Comparison of ENCODE assay signal across 8 cellular contexts in the genomic region with DNA sequence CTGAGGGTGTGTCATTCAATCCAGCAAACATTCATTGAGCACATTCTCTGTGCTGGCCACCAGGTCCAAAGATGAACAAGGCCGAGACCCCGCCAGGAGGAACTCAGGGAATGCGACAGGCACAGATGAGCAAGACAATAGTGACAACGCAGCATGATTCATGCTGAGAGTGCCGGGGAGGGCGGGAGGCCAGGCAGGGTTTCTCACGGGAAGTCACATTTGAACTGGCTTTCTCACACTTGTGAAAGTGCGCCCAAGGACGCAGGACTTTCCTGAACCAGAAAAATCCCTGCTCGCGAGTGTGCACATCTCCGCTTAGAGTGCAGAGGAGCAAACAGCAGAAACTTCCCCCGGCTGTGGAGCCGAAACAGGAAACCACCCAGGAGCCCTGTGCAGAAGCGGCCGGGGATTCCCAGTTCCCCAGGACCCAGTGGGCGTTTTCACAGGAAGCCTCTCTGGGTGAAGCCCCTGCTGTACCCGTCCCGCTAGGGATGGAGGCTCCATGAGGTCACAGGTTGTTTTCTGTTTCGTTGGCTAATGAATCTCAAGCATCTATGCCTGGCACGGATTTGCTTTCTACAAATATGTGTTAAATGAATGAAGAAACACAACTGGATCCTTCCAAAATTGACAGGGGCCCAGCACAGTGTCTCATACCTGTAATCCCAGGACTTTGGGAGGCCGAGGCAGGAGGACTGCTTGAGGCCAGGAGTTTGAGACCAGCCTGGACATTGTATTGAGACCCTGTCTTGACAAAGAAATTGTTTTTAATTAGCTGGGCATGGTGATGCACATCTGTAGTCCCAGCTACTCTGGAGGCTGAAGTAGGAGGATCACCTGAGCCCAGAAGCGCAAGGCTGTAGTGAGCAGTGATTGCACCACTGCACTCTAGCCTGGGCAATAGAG.
DNase-seq lines count a peak whose midpoint lies in the region; ATAC-seq and TF ChIP-seq lines count a peak whose summit lies in the region.

No MANE protein-coding gene starts in this region.

- peak overlapping the region; percentile 60 for H3K4me2 ChIP-seq in mesenchymal stem cell (ENCODE audit: low read length, poor library complexity, severe bottlenecking)

- H3K27ac Mint-ChIP-seq in Calu3 (ENCODE audit: unreplicated experiment): no peak overlapping the region
- H3K27ac Mint-ChIP-seq in activated CD4-positive, alpha-beta T cell treated with anti-CD3 and anti-CD28 coated beads, Interleukin-2, amount 10 ng/mL, durations not matched to agents 24 days and 14 days: peak overlapping the region; percentile 94
- peak overlapping the region; percentile 95 for H3K27ac Mint-ChIP-seq in dendritic cell treated with granulocyte-macrophage colony-stimulating factor and Interleukin-4, amounts not matched to agents 40 ng/mL and 50 ng/mL, for 4 days

- H3K36me3 Mint-ChIP-seq in Calu3 (ENCODE audit: insufficient read depth, unreplicated experiment): no peaks in the 10 kb centered on the region
- H3K36me3 Mint-ChIP-seq in activated CD4-positive, alpha-beta T cell treated with anti-CD3 and anti-CD28 coated beads, Interleukin-2, amount 10 ng/mL, durations not matched to agents 24 days and 14 days (ENCODE audit: low read depth): no peaks in the 10 kb centered on the region
- peaks cover 5% of the 10 kb centered on the region for H3K36me3 Mint-ChIP-seq in dendritic cell treated with granulocyte-macrophage colony-stimulating factor and Interleukin-4, amounts not matched to agents 40 ng/mL and 50 ng/mL, for 4 days (ENCODE audit: low read depth)

- TF ChIP-seq CTCF in Calu3 (IDR thresholded peaks at IDR 0.05; ENCODE audit: unreplicated experiment): no peak

- H4K8ac ChIP-seq in mesenchymal stem cell (ENCODE audit: low read length): no peak overlapping the region

- intact Hi-C loops in Calu3 (cut with micrococcal nuclease; ENCODE audit: unreplicated experiment): no loop called here
- intact Hi-C loops in activated CD4-positive, alpha-beta T cell treated with anti-CD3 and anti-CD28 coated beads, Interleukin-2, amount 10 ng/mL, durations not matched to agents 24 days and 14 days (cut with micrococcal nuclease): loop anchor here (1.0 to 10.0 kb wide), 9 partner anchors 8 to 378 kb away; a partner anchor contains a TSS
- intact Hi-C loops in dendritic cell treated with granulocyte-macrophage colony-stimulating factor and Interleukin-4, amounts not matched to agents 40 ng/mL and 50 ng/mL, for 4 days (cut with micrococcal nuclease): loop anchor here (2.0 to 5.0 kb wide), 2 partner anchors 26 to 111 kb away; no protein-coding TSS in a partner anchor

- no peak overlapping the region for H2BK12ac ChIP-seq in mesenchymal stem cell (ENCODE audit: low read length in 2 of 2)

- H3K4ac ChIP-seq in mesenchymal stem cell (ENCODE audit: low read depth in 1 of 2, low read length in 2 of 2): no peak overlapping the region

- peaks cover 10% of the 10 kb centered on the region for H3K4me1 Mint-ChIP-seq in Calu3 (ENCODE audit: low read depth, unreplicated experiment)
- H3K4me1 Mint-ChIP-seq in activated CD4-positive, alpha-beta T cell treated with anti-CD3 and anti-CD28 coated beads, Interleukin-2, amount 10 ng/mL, durations not matched to agents 24 days and 14 days: peaks cover 67% of the 10 kb centered on the region
- H3K4me1 Mint-ChIP-seq in dendritic cell treated with granulocyte-macrophage colony-stimulating factor and Interleukin-4, amounts not matched to agents 40 ng/mL and 50 ng/mL, for 4 days (ENCODE audit: low read depth): peaks cover 66% of the 10 kb centered on the region

- H3K9me3 Mint-ChIP-seq in Calu3 (ENCODE audit: low read depth, unreplicated experiment): no peaks in the 10 kb centered on the region
- peaks cover 2% of the 10 kb centered on the region for H3K9me3 Mint-ChIP-seq in activated CD4-positive, alpha-beta T cell treated with anti-CD3 and anti-CD28 coated beads, Interleukin-2, amount 10 ng/mL, durations not matched to agents 24 days and 14 days
- no peaks in the 10 kb centered on the region for H3K9me3 Mint-ChIP-seq in dendritic cell treated with granulocyte-macrophage colony-stimulating factor and Interleukin-4, amounts not matched to agents 40 ng/mL and 50 ng/mL, for 4 days

- 24% methylated on average over 23 of the region's 23 CpGs for WGBS in mesenchymal stem cell

- peaks cover 10% of the 10 kb centered on the region for H3K4me1 ChIP-seq in mesenchymal stem cell (ENCODE audit: control insufficient read depth, insufficient read depth, low read depth, low read length)

- peak overlapping the region; percentile 41 for H3K4me3 Mint-ChIP-seq in Calu3 (ENCODE audit: low read depth, unreplicated experiment)
- peak overlapping the region; percentile 65 for H3K4me3 Mint-ChIP-seq in activated CD4-positive, alpha-beta T cell treated with anti-CD3 and anti-CD28 coated beads, Interleukin-2, amount 10 ng/mL, durations not matched to agents 24 days and 14 days
- H3K4me3 Mint-ChIP-seq in dendritic cell treated with granulocyte-macrophage colony-stimulating factor and Interleukin-4, amounts not matched to agents 40 ng/mL and 50 ng/mL, for 4 days: peak overlapping the region; percentile 53

- no peaks in the 10 kb centered on the region for H3K36me3 ChIP-seq in mesenchymal stem cell (ENCODE audit: control insufficient read depth in 1 of 2, insufficient read depth in 2 of 2, low read depth in 1 of 2, low read length in 2 of 2)

- H3K27me3 Mint-ChIP-seq in Calu3 (ENCODE audit: unreplicated experiment): no peaks in the 10 kb centered on the region
- H3K27me3 Mint-ChIP-seq in activated CD4-positive, alpha-beta T cell treated with anti-CD3 and anti-CD28 coated beads, Interleukin-2, amount 10 ng/mL, durations not matched to agents 24 days and 14 days: peaks cover 2% of the 10 kb centered on the region
- peaks cover 2% of the 10 kb centered on the region for H3K27me3 Mint-ChIP-seq in dendritic cell treated with granulocyte-macrophage colony-stimulating factor and Interleukin-4, amounts not matched to agents 40 ng/mL and 50 ng/mL, for 4 days

- H3K79me1 ChIP-seq in mesenchymal stem cell (replicated peaks; ENCODE audit: low read length, poor library complexity, severe bottlenecking): no peaks in the 10 kb centered on the region

- H2AK5ac ChIP-seq in mesenchymal stem cell (ENCODE audit: low read length, severe bottlenecking): no peak overlapping the region

- in situ Hi-C loops in KBM-7 (cut with MboI; ENCODE audit: low pct_unique_long_range_greater_than_20kb, low sequenced_read_pairs): no loop called here

- peaks cover 3 to 6% of the 10 kb centered on the region in 2 experiments for H3K27me3 ChIP-seq in mesenchymal stem cell (ENCODE audit: control insufficient read depth in 1 of 2, insufficient read depth in 1 of 2, low read length in 2 of 2)

- no peak overlapping the region for H3K14ac ChIP-seq in mesenchymal stem cell (ENCODE audit: low read length in 2 of 2)

- no peak overlapping the region for H3K27ac ChIP-seq in mesenchymal stem cell (ENCODE audit: low read length, poor library complexity, severe bottlenecking)

- H3K18ac ChIP-seq in mesenchymal stem cell (ENCODE audit: low read depth in 1 of 2, low read length in 2 of 2): peak overlapping the region in 1 of 2 experiments; percentile 25

- no peak overlapping the region for H2BK5ac ChIP-seq in mesenchymal stem cell (ENCODE audit: low read depth, low read length, poor library complexity, severe bottlenecking)

- ATAC-seq in GM21717 (IDR thresholded peaks at IDR 0.05; ENCODE audit: unreplicated experiment): peak; percentile 69

- H3K9me3 ChIP-seq in mesenchymal stem cell (ENCODE audit: control insufficient read depth, low read length): no peaks in the 10 kb centered on the region

- no TSS peak for BruUV-seq in Calu3 (replicated peaks; lab: Mats Ljungman, UMichigan)

- peak overlapping the region; percentile 80 for H3K9ac ChIP-seq in mesenchymal stem cell (ENCODE audit: low read length)

- H3K23ac ChIP-seq in mesenchymal stem cell (ENCODE audit: low read length in 2 of 2): no peak overlapping the region

- peak overlapping the region in 1 of 2 experiments; percentile 73 for H3K4me3 ChIP-seq in mesenchymal stem cell (ENCODE audit: insufficient read depth in 1 of 2, low read depth in 1 of 2, low read length in 2 of 2)

- H2BK120ac ChIP-seq in mesenchymal stem cell (ENCODE audit: low read depth, low read length): no peak overlapping the region

- H2AFZ ChIP-seq in mesenchymal stem cell (ENCODE audit: low read depth, low read length): peak overlapping the region; percentile 79

- H2BK15ac ChIP-seq in mesenchymal stem cell (ENCODE audit: low read depth, poor library complexity, severe bottlenecking): peak overlapping the region; percentile 0

- H4K91ac ChIP-seq in mesenchymal stem cell (ENCODE audit: low read length): no peak overlapping the region

- no peak for DNase-seq in Calu3
- peak; percentile 46 for DNase-seq in KBM-7
- peak; percentile 93 for DNase-seq in activated CD4-positive, alpha-beta T cell treated with anti-CD3 and anti-CD28 coated beads, Interleukin-2, amount 10 ng/mL, durations not matched to agents 24 days and 14 days
- peak; percentile 91 for DNase-seq in mesenchymal stem cell
- DNase-seq in stimulated activated CD8-positive, alpha-beta memory T cell treated with anti-CD3 and anti-CD28 coated beads, Interleukin-2, amount 100 ng/mL, for 1 hour (ENCODE audit: low read depth in 2 of 2): peak; percentile 55 to 57
- no peak for DNase-seq in NCI-H345 treated with DMSO at 0.1 percent for 48 hours (lab: John Stamatoyannopoulos, UW; ENCODE audit: unreplicated experiment)

- CTCF ChIA-PET in Calu3 (lab: Charles Lee): no interaction called here

Comparison
In these comparisons a context has a peak if more than half of its experiments do, and no peak if none do; other contexts are left out.
1. DNase-seq: peak in KBM-7 (single experiment), activated CD4-positive, alpha-beta T cell treated with anti-CD3 and anti-CD28 coated beads, Interleukin-2, amount 10 ng/mL, durations not matched to agents 24 days and 14 days (single experiment), mesenchymal stem cell (single experiment) and stimulated activated CD8-positive, alpha-beta memory T cell treated with anti-CD3 and anti-CD28 coated beads, Interleukin-2, amount 100 ng/mL, for 1 hour (2 of 2); none in Calu3 (single experiment) and NCI-H345 treated with DMSO at 0.1 percent for 48 hours (single experiment).
2. Peak in every context shown above with its lines, with median percentiles within 50 percentile points of each other: H3K4me3 Mint-ChIP-seq.